Comparison of ENCODE assay signal across 21 cellular contexts in genomic region chr6:141164042-141164748, GRCh38.
DNase-seq lines count a peak whose midpoint lies in the region; ATAC-seq and TF ChIP-seq lines count a peak whose summit lies in the region.
"Had no signal": no experiment of that assay in that cellular context is flagged by ENCODE, and none has a peak within 500 bp of the region (broad histone marks: within the 10 kb centered on the region; RNA-seq: fewer than 3 reads in every experiment).

No MANE protein-coding gene starts in this region.

- no peaks in the 10 kb centered on the region for H3K9me3 ChIP-seq in body of pancreas
- H3K9me3 ChIP-seq in hepatocyte (ENCODE audit: low read depth), result no peaks in the 10 kb centered on the region
- H3K9me3 ChIP-seq: A549, breast epithelium, HAP-1 had no signal

- H2AFZ ChIP-seq in hepatocyte, result no peak overlapping the region

- DNase-seq in NCI-H1417 (lab: John Stamatoyannopoulos, UW) (peak; percentile 7 to 76 (median 46)), NCI-H1417 treated with DMSO at 0.1 percent for 48 hours (lab: John Stamatoyannopoulos, UW) (no peak), body of pancreas (peak in 2 of 4 donors; percentile 14), hepatocyte (ENCODE audit: low spot score) (peak; percentile 47), 8988T (no peak), HuH-7.5 (ENCODE audit: low spot score) (no peak), cortex of kidney (lab: John Stamatoyannopoulos, UW) (no peak)
- no peak for DNase-seq in stimulated activated effector memory CD8-positive, alpha-beta T cell treated with anti-CD3 and anti-CD28 coated beads, Interleukin-12 subunit alpha, Interleukin-12 subunit beta, amount 100 ng/mL, for 72 hours (ENCODE audit: low spot score in 2 of 2)
- DNase-seq: activated CD8-positive, alpha-beta memory T cell treated with anti-CD3 and anti-CD28 coated beads, Interleukin-2, amount 10 ng/mL, durations not matched to agents 7 days and 5 days; activated naive CD4-positive, alpha-beta T cell; CD4-positive, CD25-positive, alpha-beta regulatory T cell; GDM1; head of caudate nucleus; KG1; WERI-Rb-1 had no signal

- no peaks in the 10 kb centered on the region for H4K20me1 ChIP-seq in hepatocyte (ENCODE audit: insufficient read depth, poor library complexity, severe bottlenecking)

- H3K27ac ChIP-seq in body of pancreas (no peak overlapping the region), hepatocyte (peak overlapping the region; percentile 74)
- H3K27ac ChIP-seq: A549, breast epithelium, neutrophil, SK-N-MC, WERI-Rb-1 had no signal

- H3K27ac Mint-ChIP-seq in stimulated activated effector memory CD8-positive, alpha-beta T cell treated with anti-CD3 and anti-CD28 coated beads, Interleukin-12 subunit alpha, Interleukin-12 subunit beta, amount 100 ng/mL, for 72 hours, result no peak overlapping the region
- H3K27ac Mint-ChIP-seq: activated CD8-positive, alpha-beta memory T cell treated with anti-CD3 and anti-CD28 coated beads, Interleukin-2, amount 10 ng/mL, durations not matched to agents 7 days and 5 days had no signal

- no peak for TF ChIP-seq CTCF in body of pancreas (IDR thresholded peaks at IDR 0.05)
- TF ChIP-seq CTCF in hepatocyte (IDR thresholded peaks at IDR 0.05; ENCODE audit: poor library complexity), result no peak

- H3K4me3 ChIP-seq in body of pancreas, result no peak overlapping the region
- H3K4me3 ChIP-seq in hepatocyte, result no peak overlapping the region
- H3K4me3 ChIP-seq: A549, breast epithelium, HAP-1, lung, SK-N-MC had no signal

- peaks cover 16% of the 10 kb centered on the region for H3K4me1 ChIP-seq in body of pancreas
- H3K4me1 ChIP-seq in hepatocyte (ENCODE audit: insufficient read depth), result peaks cover 11% of the 10 kb centered on the region
- H3K4me1 ChIP-seq: A549, breast epithelium had no signal

- TF ChIP-seq POLR2A in body of pancreas (IDR thresholded peaks at IDR 0.05), result no peak

- peak overlapping the region; percentile 57 for H3K4me2 ChIP-seq in hepatocyte
- H3K4me2 ChIP-seq: A549 had no signal

- H3K9me3 Mint-ChIP-seq in stimulated activated effector memory CD8-positive, alpha-beta T cell treated with anti-CD3 and anti-CD28 coated beads, Interleukin-12 subunit alpha, Interleukin-12 subunit beta, amount 100 ng/mL, for 72 hours, result no peaks in the 10 kb centered on the region

- peak; percentile 58 for ATAC-seq in body of pancreas
- peak; percentile 21 for ATAC-seq in stimulated activated effector memory CD8-positive, alpha-beta T cell treated with anti-CD3 and anti-CD28 coated beads, Interleukin-12 subunit alpha, Interleukin-12 subunit beta, amount 100 ng/mL, for 72 hours
- ATAC-seq: A549; activated CD8-positive, alpha-beta memory T cell treated with anti-CD3 and anti-CD28 coated beads, Interleukin-2, amount 10 ng/mL, durations not matched to agents 7 days and 5 days had no signal

- no peak overlapping the region for H3K4me3 Mint-ChIP-seq in stimulated activated effector memory CD8-positive, alpha-beta T cell treated with anti-CD3 and anti-CD28 coated beads, Interleukin-12 subunit alpha, Interleukin-12 subunit beta, amount 100 ng/mL, for 72 hours
- H3K4me3 Mint-ChIP-seq: activated CD8-positive, alpha-beta memory T cell treated with anti-CD3 and anti-CD28 coated beads, Interleukin-2, amount 10 ng/mL, durations not matched to agents 7 days and 5 days; CD4-positive, CD25-positive, alpha-beta regulatory T cell had no signal

- H3K27me3 ChIP-seq in body of pancreas, result no peaks in the 10 kb centered on the region
- no peaks in the 10 kb centered on the region for H3K27me3 ChIP-seq in hepatocyte
- H3K27me3 ChIP-seq: breast epithelium, neutrophil had no signal

- no peaks in the 10 kb centered on the region for H3K79me2 ChIP-seq in hepatocyte

- 15 to 19% methylated on average over 4 of the region's 4 CpGs for WGBS in body of pancreas, 2 donors
- WGBS in hepatocyte (ENCODE audit: low lambda C conversion rate, missing lambda C conversion rate), result 49% methylated on average over 4 of the region's 4 CpGs

- intact Hi-C loops in body of pancreas (cut with DNase I), result no loop called here

- H3K9me2 ChIP-seq in hepatocyte (replicated peaks; ENCODE audit: insufficient read depth), result no peaks in the 10 kb centered on the region

- no peaks in the 10 kb centered on the region for H3K4me1 Mint-ChIP-seq in stimulated activated effector memory CD8-positive, alpha-beta T cell treated with anti-CD3 and anti-CD28 coated beads, Interleukin-12 subunit alpha, Interleukin-12 subunit beta, amount 100 ng/mL, for 72 hours
- H3K4me1 Mint-ChIP-seq: activated CD8-positive, alpha-beta memory T cell treated with anti-CD3 and anti-CD28 coated beads, Interleukin-2, amount 10 ng/mL, durations not matched to agents 7 days and 5 days; CD4-positive, CD25-positive, alpha-beta regulatory T cell had no signal

- H3K36me3 ChIP-seq in body of pancreas (replicated peaks in 1 of 2; ENCODE audit: insufficient read depth in 1 of 2, low read depth in 2 of 2), result no peaks in the 10 kb centered on the region
- H3K36me3 ChIP-seq in hepatocyte (replicated peaks; ENCODE audit: insufficient read depth, low read depth), result no peaks in the 10 kb centered on the region
- H3K36me3 ChIP-seq: breast epithelium, HAP-1, neutrophil, WERI-Rb-1 had no signal

- H3K36me3 Mint-ChIP-seq in stimulated activated effector memory CD8-positive, alpha-beta T cell treated with anti-CD3 and anti-CD28 coated beads, Interleukin-12 subunit alpha, Interleukin-12 subunit beta, amount 100 ng/mL, for 72 hours, result no peaks in the 10 kb centered on the region
- H3K36me3 Mint-ChIP-seq: activated CD8-positive, alpha-beta memory T cell treated with anti-CD3 and anti-CD28 coated beads, Interleukin-2, amount 10 ng/mL, durations not matched to agents 7 days and 5 days; CD4-positive, CD25-positive, alpha-beta regulatory T cell had no signal

Comparison
In these comparisons a context has a peak if more than half of its experiments do, and no peak if none do; other contexts are left out.
1. DNase-seq: peak in NCI-H1417 (3 of 3) and hepatocyte (single experiment); none in NCI-H1417 treated with DMSO at 0.1 percent for 48 hours (single experiment), stimulated activated effector memory CD8-positive, alpha-beta T cell treated with anti-CD3 and anti-CD28 coated beads, Interleukin-12 subunit alpha, Interleukin-12 subunit beta, amount 100 ng/mL, for 72 hours (0 of 2), 8988T (single experiment), HuH-7.5 (single experiment) and cortex of kidney (single experiment).